8 cellular contexts compared by ENCODE assay signal in genomic region chr10:26603283-26603682, GRCh38.
DNase-seq lines count a peak whose midpoint lies in the region; ATAC-seq, FAIRE-seq and TF ChIP-seq lines count a peak whose summit lies in the region.
"Not testable (repeated sequence)": the region's sequence is repeated elsewhere in the genome, so short reads cannot be mapped to it uniquely, and the experiment has no call there.

No MANE protein-coding gene starts in this region.

- H3K36me3 ChIP-seq in GM23248 (ENCODE audit: low read depth); PC-3 (ENCODE audit: low read depth, low read length); pancreas: not testable (repeated sequence)

- POLR2A ChIA-PET in PC-3 (lab: Charles Lee; ENCODE audit: unreplicated experiment) = not testable (repeated sequence)

- H4K20me1 ChIP-seq in GM23248 (ENCODE audit: insufficient read depth); PC-3 (ENCODE audit: low read length): not testable (repeated sequence)

- BruUV-seq in PC-3 (replicated peaks; lab: Mats Ljungman, UMichigan) = not testable (repeated sequence)

- 4 to 5% methylated on average over 2 of the region's 2 CpGs for WGBS in GM23248 (ENCODE audit: low coverage in 1 of 2, low lambda C conversion rate in 2 of 2, missing lambda C conversion rate in 2 of 2), 2 experiments
- 46 to 53% methylated on average over 2 of the region's 2 CpGs for WGBS in pancreas, 2 donors

- not testable (repeated sequence) for H3K27me3 ChIP-seq in GM23248 (replicated peaks; ENCODE audit: insufficient read depth); pancreas
- 0 out of 2 replicates have a peak, but pooled peaks cover 12% of the 10 kb centered on the region for H3K27me3 ChIP-seq in PC-3 (ENCODE audit: low read length)

- H3K79me2 ChIP-seq in GM23248 (ENCODE audit: insufficient read depth); PC-3 (ENCODE audit: low read length): not testable (repeated sequence)

- H2AFZ ChIP-seq in GM23248; PC-3 (ENCODE audit: low read length): not testable (repeated sequence)

- peak; percentile 92 for ATAC-seq in PC-3
- ATAC-seq in pancreas = peak in 2 of 4 donors; percentile 48 to 57

- H3K4me1 ChIP-seq in GM23248 (ENCODE audit: insufficient read depth); PC-3 (ENCODE audit: insufficient read depth, low read length); pancreas: not testable (repeated sequence)

- H3K27ac ChIP-seq in GM23248; PC-3 (ENCODE audit: low read length); pancreas: not testable (repeated sequence)

- in situ Hi-C loops in GM23248 (cut with MboI) = not testable (repeated sequence)

- not testable (repeated sequence) for H3K9me2 ChIP-seq in GM23248 (ENCODE audit: insufficient read depth); PC-3 (replicated peaks; ENCODE audit: low read length)

- TF ChIP-seq CTCF in PC-3 (conservative IDR thresholded peaks at IDR 0.05; ENCODE audit: low read depth, low read length); epithelial cell of esophagus (IDR thresholded peaks at IDR 0.05; ENCODE audit: insufficient read depth, low read depth, low read length, missing control alignments); pancreas (IDR thresholded peaks at IDR 0.05): not testable (repeated sequence)

- not testable (repeated sequence) for H3K9me3 ChIP-seq in GM23248 (ENCODE audit: low read depth); PC-3 (ENCODE audit: low read length); pancreas

- DNase-seq in A172 (ENCODE audit: low spot score) (peak; percentile 46), Daoy (ENCODE audit: low read depth) (peak; percentile 48), GM23248 (peak; percentile 60), PC-3 (peak; percentile 38), amniotic epithelial cell (ENCODE audit: low read depth) (peak; percentile 36), epithelial cell of esophagus (ENCODE audit: low read depth) (peak; percentile 72), iris pigment epithelial cell (ENCODE audit: low read depth) (peak; percentile 21)
- not testable (repeated sequence) for DNase-seq in pancreas

- CTCF ChIA-PET in PC-3 (lab: Charles Lee) = interaction anchor here (0.7 kb wide), 1 partner anchor 311 kb away, joined by 4 read pairs; no protein-coding TSS in a partner anchor

- not testable (repeated sequence) for H3F3A ChIP-seq in GM23248 (ENCODE audit: insufficient read depth); PC-3 (ENCODE audit: low read length, unreplicated experiment)

- intact Hi-C loops in PC-3 (cut with micrococcal nuclease); pancreas (cut with DNase I): not testable (repeated sequence)

- not testable (repeated sequence) for H3K4me3 ChIP-seq in GM23248; PC-3 (ENCODE audit: low read length); epithelial cell of esophagus (ENCODE audit: low read length); pancreas

- not testable (repeated sequence) for H3K9ac ChIP-seq in GM23248; PC-3 (ENCODE audit: low read length)

- H3K4me2 ChIP-seq in GM23248 (ENCODE audit: unreplicated experiment); PC-3 (ENCODE audit: low read length): not testable (repeated sequence)

- peak; percentile 64 for FAIRE-seq in pancreas (lab: Jason Lieb, UNC)
